Comparison of ENCODE assay signal across 8 cellular contexts in genomic region chr10:93436577-93436976, GRCh38. TPM values are rescaled to one million over a fixed set of nuclear protein-coding genes. Genes with fewer than 3 reads are reported as not detected.
DNase-seq lines count a peak whose midpoint lies in the region; TF ChIP-seq lines count a peak whose summit lies in the region.

No MANE protein-coding gene starts in this region.

- H3K4me3 ChIP-seq in adipocyte (ENCODE audit: low read length) (peak overlapping the region; percentile 26), cardiac muscle cell (no peak overlapping the region), rectal smooth muscle tissue (ENCODE audit: low read length) (no peak overlapping the region)

- peaks cover 76% of the 10 kb centered on the region for H3K4me1 ChIP-seq in adipocyte (ENCODE audit: control insufficient read depth, insufficient read depth, low read length)
- peaks cover 50% of the 10 kb centered on the region for H3K4me1 ChIP-seq in cardiac muscle cell (ENCODE audit: low read depth)
- peaks cover 63% of the 10 kb centered on the region for H3K4me1 ChIP-seq in rectal smooth muscle tissue (ENCODE audit: control insufficient read depth, insufficient read depth, low read length)

- H3K27ac ChIP-seq in cardiac muscle cell, result peak overlapping the region; percentile 96
- peak overlapping the region; percentile 99 for H3K27ac ChIP-seq in rectal smooth muscle tissue (ENCODE audit: low read depth, low read length)

- H3K9ac ChIP-seq in adipocyte (ENCODE audit: low read length) (peak overlapping the region; percentile 89), rectal smooth muscle tissue (ENCODE audit: low read length) (no peak overlapping the region)

- no peaks in the 10 kb centered on the region for H3K36me3 ChIP-seq in adipocyte (ENCODE audit: control insufficient read depth, insufficient read depth, low read length, severe bottlenecking)
- H3K36me3 ChIP-seq in cardiac muscle cell, result no peaks in the 10 kb centered on the region
- H3K36me3 ChIP-seq in rectal smooth muscle tissue (ENCODE audit: control insufficient read depth, insufficient read depth, low read length), result no peaks in the 10 kb centered on the region

- no peaks in the 10 kb centered on the region for H3K9me3 ChIP-seq in adipocyte (ENCODE audit: control insufficient read depth, low read length)
- no peaks in the 10 kb centered on the region for H3K9me3 ChIP-seq in cardiac muscle cell (ENCODE audit: low read depth)

- DNase-seq in GM03348 (ENCODE audit: low spot score), result peak; percentile 80
- peak; percentile 91 for DNase-seq in adipocyte (ENCODE audit: low read depth)
- DNase-seq in cardiac muscle cell (ENCODE audit: low read depth in 1 of 2, low spot score in 1 of 2), result peak in 1 of 2 donors; percentile 97
- DNase-seq in GM19240 (ENCODE audit: insufficient read length, low spot score), result no peak
- no peak for DNase-seq in activated gamma-delta T cell (lab: John Stamatoyannopoulos, UW)
- no peak for DNase-seq in islet precursor cell
- no peak for DNase-seq in NCI-H2107 (lab: John Stamatoyannopoulos, UW)

- TF ChIP-seq CTCF in cardiac muscle cell (IDR thresholded peaks at IDR 0.05; ENCODE audit: low read depth, low read length), result no peak

- no peaks in the 10 kb centered on the region for H3K27me3 ChIP-seq in adipocyte (replicated peaks; ENCODE audit: control insufficient read depth, insufficient read depth, low read length)
- no peaks in the 10 kb centered on the region for H3K27me3 ChIP-seq in cardiac muscle cell
- H3K27me3 ChIP-seq in rectal smooth muscle tissue (ENCODE audit: control insufficient read depth, insufficient read depth, low read length), result no peaks in the 10 kb centered on the region

RNA-seq across cellular contexts. Expression of gene MYOF, which starts 45.6 kb away (rescaled TPM):
- 18.1 and 22.4 TPM in 2 replicates for total RNA-seq in cardiac muscle cell
- polyA plus RNA-seq in cardiac muscle cell, result 9.6 and 13.4 TPM in 2 replicates

RNA-seq across cellular contexts. Expression of gene CEP55, which starts 59.8 kb away (rescaled TPM):
- total RNA-seq in cardiac muscle cell, result 2.8 and 23.8 TPM in 2 replicates
- 3.1 and 25.9 TPM in 2 replicates for polyA plus RNA-seq in cardiac muscle cell

Comparison
In these comparisons a context has a peak if more than half of its experiments do, and no peak if none do; other contexts are left out.
1. DNase-seq: peak in GM03348 (single experiment) and adipocyte (single experiment); none in GM19240 (single experiment), activated gamma-delta T cell (single experiment), islet precursor cell (single experiment) and NCI-H2107 (single experiment).